1 cellular context compared by ENCODE assay signal in the genomic region with DNA sequence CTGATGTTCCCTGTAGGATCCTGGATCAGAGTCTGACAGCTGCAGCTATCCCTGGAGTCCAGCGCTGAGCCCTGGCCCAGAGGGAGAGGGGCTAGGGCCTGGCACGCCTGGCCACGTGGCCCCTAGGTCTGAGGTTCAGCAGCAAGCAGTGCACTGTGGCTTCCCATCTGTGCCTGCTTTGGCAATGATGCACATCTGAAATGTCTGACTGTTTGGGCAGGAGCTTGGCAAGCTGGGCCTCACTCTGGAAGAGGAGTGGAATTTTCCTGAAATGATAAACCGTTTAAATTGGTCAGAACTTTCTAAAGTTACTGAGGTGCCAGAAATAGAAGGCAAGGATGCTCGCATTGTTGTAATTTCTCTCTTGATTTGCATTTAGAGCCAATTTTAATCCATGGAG.
TF ChIP-seq lines count a peak whose summit lies in the region.

No MANE protein-coding gene starts in this region.

TF ChIP-seq in HCT116, 20 proteins besides CTCF, POLR2A, EP300 and RAD21 (continued from another document):
- TF ChIP-seq, protein P1, sequence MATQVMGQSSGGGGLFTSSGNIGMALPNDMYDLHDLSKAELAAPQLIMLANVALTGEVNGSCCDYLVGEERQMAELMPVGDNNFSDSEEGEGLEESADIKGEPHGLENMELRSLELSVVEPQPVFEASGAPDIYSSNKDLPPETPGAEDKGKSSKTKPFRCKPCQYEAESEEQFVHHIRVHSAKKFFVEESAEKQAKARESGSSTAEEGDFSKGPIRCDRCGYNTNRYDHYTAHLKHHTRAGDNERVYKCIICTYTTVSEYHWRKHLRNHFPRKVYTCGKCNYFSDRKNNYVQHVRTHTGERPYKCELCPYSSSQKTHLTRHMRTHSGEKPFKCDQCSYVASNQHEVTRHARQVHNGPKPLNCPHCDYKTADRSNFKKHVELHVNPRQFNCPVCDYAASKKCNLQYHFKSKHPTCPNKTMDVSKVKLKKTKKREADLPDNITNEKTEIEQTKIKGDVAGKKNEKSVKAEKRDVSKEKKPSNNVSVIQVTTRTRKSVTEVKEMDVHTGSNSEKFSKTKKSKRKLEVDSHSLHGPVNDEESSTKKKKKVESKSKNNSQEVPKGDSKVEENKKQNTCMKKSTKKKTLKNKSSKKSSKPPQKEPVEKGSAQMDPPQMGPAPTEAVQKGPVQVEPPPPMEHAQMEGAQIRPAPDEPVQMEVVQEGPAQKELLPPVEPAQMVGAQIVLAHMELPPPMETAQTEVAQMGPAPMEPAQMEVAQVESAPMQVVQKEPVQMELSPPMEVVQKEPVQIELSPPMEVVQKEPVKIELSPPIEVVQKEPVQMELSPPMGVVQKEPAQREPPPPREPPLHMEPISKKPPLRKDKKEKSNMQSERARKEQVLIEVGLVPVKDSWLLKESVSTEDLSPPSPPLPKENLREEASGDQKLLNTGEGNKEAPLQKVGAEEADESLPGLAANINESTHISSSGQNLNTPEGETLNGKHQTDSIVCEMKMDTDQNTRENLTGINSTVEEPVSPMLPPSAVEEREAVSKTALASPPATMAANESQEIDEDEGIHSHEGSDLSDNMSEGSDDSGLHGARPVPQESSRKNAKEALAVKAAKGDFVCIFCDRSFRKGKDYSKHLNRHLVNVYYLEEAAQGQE (IDR thresholded peaks at IDR 0.05; ENCODE audit: low read depth) = no peak
- no peak for TF ChIP-seq SRF (IDR thresholded peaks at IDR 0.05; ENCODE audit: low read depth)
